10 cellular contexts compared by ENCODE assay signal in the genomic region with DNA sequence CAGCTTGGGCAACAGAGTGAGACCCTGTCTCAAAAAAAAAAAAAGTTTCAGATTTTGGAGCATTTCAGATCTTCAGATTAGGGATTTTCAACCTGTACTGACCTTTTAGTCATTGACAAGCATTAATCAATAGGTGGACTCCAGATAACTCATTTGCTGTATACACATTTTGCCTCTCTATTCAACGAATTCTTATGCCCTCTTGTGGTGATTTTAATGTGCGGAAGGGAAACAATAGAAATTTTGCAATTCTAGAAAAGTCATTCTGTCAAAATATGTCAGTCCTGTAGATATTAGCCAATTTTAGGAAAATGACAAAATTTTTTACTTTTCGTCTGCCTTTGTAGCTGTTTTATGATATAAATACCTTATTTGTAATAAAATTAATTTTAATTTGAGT. TPM values are rescaled to one million over a fixed set of nuclear protein-coding genes. Genes with fewer than 3 reads are reported as not detected.
A peak's percentile ranks its signal among the peaks of the same experiment; 100 is the strongest.
DNase-seq lines count a peak whose midpoint lies in the region; ATAC-seq, FAIRE-seq and TF ChIP-seq lines count a peak whose summit lies in the region.
"Had no signal": no experiment of that assay in that cellular context is flagged by ENCODE, and none has a peak within 500 bp of the region (broad histone marks: within the 10 kb centered on the region; RNA-seq: fewer than 3 reads in every experiment).

No MANE protein-coding gene starts in this region.

- TF ChIP-seq POLR2A in gastrocnemius medialis (IDR thresholded peaks at IDR 0.05), result no peak

- ATAC-seq in mucosa of descending colon, result no peak
- no peak for ATAC-seq in gastrocnemius medialis

- H3K4me3 ChIP-seq in mucosa of descending colon (no peak overlapping the region), kidney (ENCODE audit: low read length in 2 of 2) (no peak overlapping the region), gastrocnemius medialis (no peak overlapping the region)
- H3K4me3 ChIP-seq: HAP-1 had no signal

- in situ Hi-C loops in KBM-7 (cut with MboI; ENCODE audit: low pct_unique_long_range_greater_than_20kb, low sequenced_read_pairs) (no loop called here), gastrocnemius medialis (cut with MboI; ENCODE audit: low sequenced_read_pairs in 4 of 4) (no loop called here)

- H3K27ac ChIP-seq in kidney (ENCODE audit: low read depth in 2 of 2, low read length in 2 of 2), result no peak overlapping the region
- no peak overlapping the region for H3K27ac ChIP-seq in gastrocnemius medialis

- H3K4me1 Mint-ChIP-seq in nephron, result no peaks in the 10 kb centered on the region

- H3K4me1 ChIP-seq in mucosa of descending colon (ENCODE audit: low read depth) (no peaks in the 10 kb centered on the region), kidney (ENCODE audit: control insufficient read depth in 1 of 2, insufficient read depth in 1 of 2, low read depth in 1 of 2, low read length in 2 of 2) (no peaks in the 10 kb centered on the region), gastrocnemius medialis (no peaks in the 10 kb centered on the region)
- H3K4me1 ChIP-seq: HAP-1 had no signal

- no peak overlapping the region for H3K9ac ChIP-seq in kidney (ENCODE audit: low read length in 2 of 2)

- H3K36me3 ChIP-seq in mucosa of descending colon (ENCODE audit: low read depth), result no peaks in the 10 kb centered on the region
- H3K36me3 ChIP-seq in kidney (ENCODE audit: control insufficient read depth in 1 of 2, insufficient read depth in 2 of 2, low read length in 2 of 2), result no peaks in the 10 kb centered on the region
- no peaks in the 10 kb centered on the region for H3K36me3 ChIP-seq in gastrocnemius medialis
- H3K36me3 ChIP-seq: HAP-1 had no signal

- peaks cover 7% of the 10 kb centered on the region for H3K9me3 Mint-ChIP-seq in nephron

- peak; percentile 29; the same call in 1 of the 2 replicates for TF ChIP-seq CTCF in GM12874 (IDR thresholded peaks at IDR 0.05; ENCODE audit: insufficient read depth, low read depth, low read length)
- TF ChIP-seq CTCF in nephron (IDR thresholded peaks at IDR 0.05; ENCODE audit: unreplicated experiment in 3 of 3), result peak; percentile 31 to 58 (median 37)
- TF ChIP-seq CTCF in mucosa of descending colon (IDR thresholded peaks at IDR 0.05), result no peak
- TF ChIP-seq CTCF in kidney (IDR thresholded peaks at IDR 0.05; ENCODE audit: borderline replicate concordance, extremely low read depth, insufficient read depth), result no peak
- TF ChIP-seq CTCF in gastrocnemius medialis (IDR thresholded peaks at IDR 0.05 in 4 of 5, conservative IDR thresholded peaks at IDR 0.05 in 1 of 5), result peak in 1 of 5 experiments; percentile 13

- H3K4me3 Mint-ChIP-seq in nephron, result no peak overlapping the region

- no peak overlapping the region for H3K27ac Mint-ChIP-seq in nephron

- intact Hi-C loops in mucosa of descending colon (cut with DNase I, micrococcal nuclease), result no loop called here
- intact Hi-C loops in kidney (cut with DNase I), result no loop called here
- intact Hi-C loops in gastrocnemius medialis (cut with DNase I; ENCODE audit: low total_unique reads), result no loop called here

- DNase-seq in KBM-7 (peak; percentile 60), mucosa of descending colon (no peak), kidney (no peak), gastrocnemius medialis (no peak)

- peak; percentile 93 for FAIRE-seq in TTC549 (lab: Jason Lieb, UNC)
- FAIRE-seq in kidney (lab: Jason Lieb, UNC), result no peak

- no peaks in the 10 kb centered on the region for H3K36me3 Mint-ChIP-seq in nephron (ENCODE audit: low read depth)

- no peaks in the 10 kb centered on the region for H3K27me3 ChIP-seq in gastrocnemius medialis

- no peaks in the 10 kb centered on the region for H3K27me3 Mint-ChIP-seq in nephron (ENCODE audit: low read depth)

- H3K9me3 ChIP-seq in mucosa of descending colon, result no peaks in the 10 kb centered on the region
- H3K9me3 ChIP-seq in kidney (ENCODE audit: control insufficient read depth in 1 of 2, low read length in 2 of 2), result no peaks in the 10 kb centered on the region
- no peaks in the 10 kb centered on the region for H3K9me3 ChIP-seq in gastrocnemius medialis
- H3K9me3 ChIP-seq: HAP-1 had no signal

RNA-seq across cellular contexts. Expression of a gene that starts 11.6 kb away (rescaled TPM):
- total RNA-seq in mucosa of descending colon, result not detected
- total RNA-seq in kidney, result not detected
- polyA plus RNA-seq in kidney (ENCODE audit: insufficient read depth, low read depth, low replicate concordance), result not detected
- total RNA-seq in gastrocnemius medialis, result not detected
- total RNA-seq: renal cortical epithelial cell; T-helper 2 cell treated with Interferon-gamma antibody and Interleukin-4, amounts not matched to agents 100 ng/mL and 5 ng/mL, for 36 hours had no signal

RNA-seq across cellular contexts. Expression of a gene that starts 27.6 kb away (rescaled TPM):
- total RNA-seq in mucosa of descending colon (1 to 10 TPM in 1 of 3 donors, under 1 TPM in 2; 0.32 to 1.3 (median 0.89) TPM), kidney (1.8 TPM), gastrocnemius medialis (under 1 TPM in 1 of 4 donors, not detected in 3; 0.15 TPM)
- not detected for polyA plus RNA-seq in kidney (ENCODE audit: insufficient read depth, low read depth, low replicate concordance)
- total RNA-seq: renal cortical epithelial cell had no signal

RNA-seq across cellular contexts. Expression of a gene that starts 28.9 kb away (rescaled TPM):
- not detected for total RNA-seq in mucosa of descending colon
- total RNA-seq in kidney, result not detected
- not detected for polyA plus RNA-seq in kidney (ENCODE audit: insufficient read depth, low read depth, low replicate concordance)
- total RNA-seq in gastrocnemius medialis, result not detected
- total RNA-seq: renal cortical epithelial cell; T-helper 2 cell treated with Interferon-gamma antibody and Interleukin-4, amounts not matched to agents 100 ng/mL and 5 ng/mL, for 36 hours had no signal

RNA-seq across cellular contexts. Expression of a gene that starts 40.3 kb away (rescaled TPM):
- total RNA-seq in mucosa of descending colon (not detected), kidney (0.06 TPM), gastrocnemius medialis (not detected)
- polyA plus RNA-seq in kidney (ENCODE audit: insufficient read depth, low read depth, low replicate concordance), result not detected

Comparison
In these comparisons a context has a peak if more than half of its experiments do, and no peak if none do; other contexts are left out.
1. CTCF ChIP-seq: peak in GM12874 (single experiment) and nephron (3 of 3); none in mucosa of descending colon (single experiment) and kidney (single experiment).